Comparison of ENCODE assay signal across 22 cellular contexts in the genomic region with DNA sequence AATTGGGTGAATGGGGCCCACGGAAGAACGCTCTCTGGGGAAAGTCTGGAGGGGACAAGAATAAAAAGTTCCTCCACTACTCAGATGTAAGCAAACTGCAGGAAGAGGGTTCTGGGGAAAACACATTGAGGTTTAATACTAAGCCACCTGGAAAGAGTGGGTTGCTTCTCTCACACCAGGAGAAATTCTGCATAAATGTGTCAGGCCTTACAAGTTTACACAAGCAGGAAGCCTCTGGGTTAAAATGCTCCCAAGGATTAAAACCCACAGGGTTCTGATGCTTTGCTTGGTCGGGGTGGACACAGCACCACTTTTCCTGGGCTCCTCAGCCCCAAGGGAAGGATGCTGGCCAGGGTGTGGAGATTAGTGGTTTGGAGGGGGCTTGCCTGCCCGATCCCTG.
DNase-seq lines count a peak whose midpoint lies in the region; ATAC-seq and TF ChIP-seq lines count a peak whose summit lies in the region.
"Had no signal": no experiment of that assay in that cellular context is flagged by ENCODE, and none has a peak within 500 bp of the region (broad histone marks: within the 10 kb centered on the region; RNA-seq: fewer than 3 reads in every experiment).

No MANE protein-coding gene starts in this region.

- no peaks in the 10 kb centered on the region for H3K4me1 ChIP-seq in mammary epithelial cell (ENCODE audit: insufficient read depth, low read length)
- no peaks in the 10 kb centered on the region for H3K4me1 ChIP-seq in breast epithelium
- H3K4me1 ChIP-seq in foreskin keratinocyte: no peaks in the 10 kb centered on the region
- H3K4me1 ChIP-seq in neuronal stem cell (ENCODE audit: control insufficient read depth in 2 of 2, insufficient read depth in 1 of 2, low read depth in 1 of 2, low read length in 2 of 2): peaks cover 1 to 12% of the 10 kb centered on the region in 2 donors
- H3K4me1 ChIP-seq: BE2C had no signal

- no TSS peak for BruUV-seq in mammary epithelial cell (replicated peaks; lab: Mats Ljungman, UMichigan)

- no peaks in the 10 kb centered on the region for H3K79me1 ChIP-seq in neuronal stem cell (ENCODE audit: low read depth, low read length)

- ATAC-seq in foreskin keratinocyte: peak; percentile 49
- ATAC-seq: A549, GM12878 had no signal

- no peak overlapping the region for H2AFZ ChIP-seq in mammary epithelial cell (ENCODE audit: low read depth, low read length)
- peak overlapping the region; percentile 28 for H2AFZ ChIP-seq in neuronal stem cell (ENCODE audit: low read length)

- H4K20me1 ChIP-seq in mammary epithelial cell (ENCODE audit: insufficient read depth, low read length): no peaks in the 10 kb centered on the region
- H4K20me1 ChIP-seq: BLaER1 treated with 17β-estradiol and CSF1 and Interleukin-3, amounts not matched to agents 10 nM and 100 nM had no signal

- H3K27ac ChIP-seq in mammary epithelial cell (ENCODE audit: insufficient read depth, low read depth, low read length): no peak overlapping the region
- H3K27ac ChIP-seq in breast epithelium: no peak overlapping the region
- H3K27ac ChIP-seq in foreskin keratinocyte: no peak overlapping the region
- no peak overlapping the region for H3K27ac ChIP-seq in neuronal stem cell (replicated peaks; ENCODE audit: low read length)
- H3K27ac ChIP-seq: A549; BLaER1 treated with 17β-estradiol and CSF1 and Interleukin-3, amounts not matched to agents 10 nM and 100 nM had no signal

- TF ChIP-seq POLR2A in breast epithelium (IDR thresholded peaks at IDR 0.05): no peak

- H2BK15ac ChIP-seq in neuronal stem cell (ENCODE audit: low read length): no peak overlapping the region

- no peak overlapping the region for H3K4ac ChIP-seq in neuronal stem cell (ENCODE audit: low read length)

- H3K27me3 ChIP-seq in mammary epithelial cell (ENCODE audit: insufficient read depth, low read length) (no peaks in the 10 kb centered on the region), breast epithelium (no peaks in the 10 kb centered on the region), foreskin keratinocyte (peaks cover 3% of the 10 kb centered on the region), neuronal stem cell (ENCODE audit: control insufficient read depth in 3 of 3, insufficient read depth in 3 of 3, low read depth in 1 of 3, low read length in 3 of 3) (no peaks in the 10 kb centered on the region)
- H3K27me3 ChIP-seq: BE2C; BLaER1 treated with 17β-estradiol and CSF1 and Interleukin-3, amounts not matched to agents 10 nM and 100 nM had no signal

- no peak for TF ChIP-seq CTCF in mammary epithelial cell (conservative IDR thresholded peaks at IDR 0.05 in 1 of 2, IDR thresholded peaks at IDR 0.05 in 1 of 2; ENCODE audit: extremely low read depth in 1 of 2, insufficient read depth in 1 of 2, low read depth in 1 of 2, low read length in 2 of 2)
- TF ChIP-seq CTCF in breast epithelium (IDR thresholded peaks at IDR 0.05): no peak
- no peak for TF ChIP-seq CTCF in foreskin keratinocyte (conservative IDR thresholded peaks at IDR 0.05)

- H4K8ac ChIP-seq in neuronal stem cell (ENCODE audit: low read depth, low read length): no peak overlapping the region

- no peaks in the 10 kb centered on the region for H3K9me3 ChIP-seq in mammary epithelial cell (replicated peaks; ENCODE audit: insufficient read depth, low read length)
- no peaks in the 10 kb centered on the region for H3K9me3 ChIP-seq in breast epithelium
- no peaks in the 10 kb centered on the region for H3K9me3 ChIP-seq in neuronal stem cell (replicated peaks in 1 of 2; ENCODE audit: control insufficient read depth in 2 of 2, insufficient read depth in 1 of 2, low read depth in 1 of 2, low read length in 2 of 2)
- H3K9me3 ChIP-seq: A549; BE2C; BLaER1 treated with 17β-estradiol and CSF1 and Interleukin-3, amounts not matched to agents 10 nM and 100 nM had no signal

- H3K4me2 ChIP-seq in mammary epithelial cell (ENCODE audit: insufficient read depth, low read depth, low read length) (no peak overlapping the region), neuronal stem cell (ENCODE audit: insufficient read depth, low read length, poor library complexity, severe bottlenecking) (no peak overlapping the region)
- H3K4me2 ChIP-seq: A549; BLaER1 treated with 17β-estradiol and CSF1 and Interleukin-3, amounts not matched to agents 10 nM and 100 nM had no signal

- H3K23ac ChIP-seq in neuronal stem cell (ENCODE audit: low read depth, low read length, poor library complexity): no peak overlapping the region

- no peak overlapping the region for H2AK5ac ChIP-seq in neuronal stem cell (ENCODE audit: low read depth, low read length)

- H2BK120ac ChIP-seq in neuronal stem cell (ENCODE audit: low read depth, low read length): no peak overlapping the region

- DNase-seq in mammary epithelial cell: peak; percentile 52
- DNase-seq in breast epithelium (ENCODE audit: low spot score in 2 of 2): no peak
- peak; percentile 39 to 66 for DNase-seq in foreskin keratinocyte
- DNase-seq in neuronal stem cell (ENCODE audit: low spot score): no peak
- DNase-seq in posterior vena cava (ENCODE audit: low spot score): no peak
- no peak for DNase-seq in globus pallidus (ENCODE audit: low spot score)
- DNase-seq: 8988T; ACHN; AML-193; BE2C; CD4-positive, alpha-beta T cell; CD8-positive, alpha-beta memory T cell; DMS 273 treated with DMSO at 0.1 percent for 48 hours; DMS79; EL; GDM1; GOT3; H7; HCEC 1CT had no signal

- intact Hi-C loops in mammary epithelial cell (cut with micrococcal nuclease): no loop called here
- intact Hi-C loops in breast epithelium (cut with DNase I; ENCODE audit: low total_unique reads): no loop called here
- intact Hi-C loops in posterior vena cava (cut with DNase I): no loop called here

- H2BK5ac ChIP-seq in neuronal stem cell (ENCODE audit: low read length): no peak overlapping the region

- no peak overlapping the region for H3K9ac ChIP-seq in mammary epithelial cell (ENCODE audit: insufficient read depth, low read length)
- no peak overlapping the region for H3K9ac ChIP-seq in neuronal stem cell (ENCODE audit: low read depth, low read length, poor library complexity)
- H3K9ac ChIP-seq: BLaER1 treated with 17β-estradiol and CSF1 and Interleukin-3, amounts not matched to agents 10 nM and 100 nM had no signal

- no peaks in the 10 kb centered on the region for H3K79me2 ChIP-seq in mammary epithelial cell (ENCODE audit: insufficient read depth, low read length)

- in situ Hi-C loops in mammary epithelial cell (cut with MboI; ENCODE audit: low sequenced_read_pairs in 2 of 2): no loop called here

- H3K4me3 ChIP-seq in mammary epithelial cell (replicated peaks in 1 of 3; ENCODE audit: insufficient read depth in 1 of 3, low read depth in 2 of 3, low read length in 3 of 3) (no peak overlapping the region), breast epithelium (no peak overlapping the region), neuronal stem cell (ENCODE audit: low read length in 2 of 2) (no peak overlapping the region)
- H3K4me3 ChIP-seq: A549; BLaER1 treated with 17β-estradiol and CSF1 and Interleukin-3, amounts not matched to agents 10 nM and 100 nM; GM12878 had no signal

- dilution Hi-C loops in mammary epithelial cell (cut with HindIII; ENCODE audit: low sequenced_read_pairs): no loop called here

- 88% methylated on average over 4 of the region's 4 CpGs for WGBS in mammary epithelial cell (ENCODE audit: low coverage, missing lambda C conversion rate)
- no CpG with 5 or more reads among the region's 4 CpGs for WGBS in neuronal stem cell (ENCODE audit: extremely low coverage in 2 of 2, insufficient read length in 2 of 2, insufficient replicate concordance in 1 of 2), 2 donors

- H2BK12ac ChIP-seq in neuronal stem cell (ENCODE audit: low read length): no peak overlapping the region

- no peak overlapping the region for H4K91ac ChIP-seq in neuronal stem cell (ENCODE audit: low read depth, low read length, poor library complexity)

- H3K14ac ChIP-seq in neuronal stem cell (ENCODE audit: low read length): no peak overlapping the region

- H3K18ac ChIP-seq in neuronal stem cell (ENCODE audit: low read length): peak overlapping the region; percentile 78

- CTCF ChIA-PET in mammary epithelial cell (lab: Charles Lee; ENCODE audit: low non-redundant PET): no interaction called here

- H3K36me3 ChIP-seq in mammary epithelial cell (ENCODE audit: insufficient read depth, low read length) (no peaks in the 10 kb centered on the region), breast epithelium (no peaks in the 10 kb centered on the region), neuronal stem cell (replicated peaks in 1 of 2; ENCODE audit: control insufficient read depth in 2 of 2, insufficient read depth in 2 of 2, low read length in 2 of 2) (no peaks in the 10 kb centered on the region)
- H3K36me3 ChIP-seq: BE2C; BLaER1 treated with 17β-estradiol and CSF1 and Interleukin-3, amounts not matched to agents 10 nM and 100 nM had no signal

Comparison
In these comparisons a context has a peak if more than half of its experiments do, and no peak if none do; other contexts are left out.
1. DNase-seq: peak in mammary epithelial cell (single experiment) and foreskin keratinocyte (2 of 2); none in breast epithelium (0 of 2), neuronal stem cell (single experiment), posterior vena cava (single experiment) and globus pallidus (single experiment).